In genomic region chr11:13152736-13153541, GRCh38 we compare ENCODE assay signal across 9 cellular contexts.
DNase-seq lines count a peak whose midpoint lies in the region; ATAC-seq and TF ChIP-seq lines count a peak whose summit lies in the region.
"Had no signal": no experiment of that assay in that cellular context is flagged by ENCODE, and none has a peak within 500 bp of the region (broad histone marks: within the 10 kb centered on the region; RNA-seq: fewer than 3 reads in every experiment).

No MANE protein-coding gene starts in this region.

- H4K20me1 ChIP-seq in PC-3 (ENCODE audit: low read length), result no peaks in the 10 kb centered on the region
- no peaks in the 10 kb centered on the region for H4K20me1 ChIP-seq in smooth muscle cell (ENCODE audit: low read depth)

- H2AFZ ChIP-seq in PC-3 (ENCODE audit: low read length) (no peak overlapping the region), smooth muscle cell (ENCODE audit: low read depth) (no peak overlapping the region)

- H3K4me3 ChIP-seq in PC-3 (ENCODE audit: low read length), result no peak overlapping the region
- no peak overlapping the region for H3K4me3 ChIP-seq in fibroblast of villous mesenchyme (ENCODE audit: low read depth, low read length)
- no peak overlapping the region for H3K4me3 ChIP-seq in smooth muscle cell

- no peaks in the 10 kb centered on the region for H3K9me2 ChIP-seq in PC-3 (replicated peaks; ENCODE audit: low read length)

- ATAC-seq in PC-3 (no peak), GM18907 (IDR thresholded peaks at IDR 0.05; ENCODE audit: unreplicated experiment) (no peak)

- H3F3A ChIP-seq in PC-3 (ENCODE audit: low read length, unreplicated experiment) (no peaks in the 10 kb centered on the region), smooth muscle cell (ENCODE audit: low read depth) (no peaks in the 10 kb centered on the region)

- H3K9me3 ChIP-seq in PC-3 (ENCODE audit: low read length) (no peaks in the 10 kb centered on the region), smooth muscle cell (replicated peaks; ENCODE audit: low read depth) (no peaks in the 10 kb centered on the region)

- H3K79me2 ChIP-seq in PC-3 (ENCODE audit: low read length), result no peaks in the 10 kb centered on the region
- no peaks in the 10 kb centered on the region for H3K79me2 ChIP-seq in smooth muscle cell (ENCODE audit: low read depth)

- BruUV-seq in PC-3 (replicated peaks; lab: Mats Ljungman, UMichigan), result no TSS peak

- WGBS in smooth muscle cell (ENCODE audit: low lambda C conversion rate), result 60% methylated on average over 2 of the region's 2 CpGs

- no peaks in the 10 kb centered on the region for H3K36me3 ChIP-seq in PC-3 (ENCODE audit: low read depth, low read length)
- no peaks in the 10 kb centered on the region for H3K36me3 ChIP-seq in smooth muscle cell (ENCODE audit: low read depth)

- peak; percentile 70 for TF ChIP-seq CTCF in PC-3 (conservative IDR thresholded peaks at IDR 0.05; ENCODE audit: low read depth, low read length)
- TF ChIP-seq CTCF in fibroblast of villous mesenchyme (IDR thresholded peaks at IDR 0.05; ENCODE audit: insufficient read depth, low read depth, low read length), result peak; percentile 48
- TF ChIP-seq CTCF in smooth muscle cell (IDR thresholded peaks at IDR 0.05; ENCODE audit: borderline replicate concordance, insufficient read depth, poor library complexity, severe bottlenecking), result peak; percentile 39

- H3K27ac ChIP-seq in PC-3 (ENCODE audit: low read length) (no peak overlapping the region), smooth muscle cell (ENCODE audit: low read depth) (no peak overlapping the region)

- POLR2A ChIA-PET in PC-3 (lab: Charles Lee; ENCODE audit: unreplicated experiment), result no interaction called here

- DNase-seq in NCI-H510A treated with DMSO at 0.1 percent for 48 hours (lab: John Stamatoyannopoulos, UW) (peak; percentile 13), NCI-H510A (lab: John Stamatoyannopoulos, UW) (no peak), PC-3 (peak; percentile 60), fibroblast of villous mesenchyme (ENCODE audit: low read depth) (peak; percentile 34), smooth muscle cell (lab: John Stamatoyannopoulos, UW; ENCODE audit: unreplicated experiment) (no peak), NCI-H2081 treated with DMSO at 0.1 percent for 48 hours (lab: John Stamatoyannopoulos, UW) (no peak)
- DNase-seq in activated CD4-positive, alpha-beta T cell treated with anti-CD3 and anti-CD28 coated beads for 4 hours, result no peak
- DNase-seq: CD4-positive, alpha-beta memory T cell had no signal

- no peak overlapping the region for H3K4me2 ChIP-seq in PC-3 (ENCODE audit: low read length)
- H3K4me2 ChIP-seq in smooth muscle cell, result no peak overlapping the region

- CTCF ChIA-PET in PC-3 (lab: Charles Lee), result interaction anchor here (0.7 to 0.9 kb wide), 3 partner anchors 189 to 823 kb away, joined by 5 to 9 read pairs (median 5); no protein-coding TSS in a partner anchor

- H3K4me1 ChIP-seq in PC-3 (ENCODE audit: insufficient read depth, low read length), result peaks cover 3% of the 10 kb centered on the region; the same call in 1 of the 2 replicates
- H3K4me1 ChIP-seq in smooth muscle cell (ENCODE audit: low read depth), result no peaks in the 10 kb centered on the region

- intact Hi-C loops in PC-3 (cut with micrococcal nuclease), result loop anchor here (1.0 to 2.0 kb wide), 2 partner anchors 189 to 822 kb away; no protein-coding TSS in a partner anchor

- H3K27me3 ChIP-seq in PC-3 (ENCODE audit: low read length), result no peaks in the 10 kb centered on the region
- H3K27me3 ChIP-seq in smooth muscle cell (ENCODE audit: low read depth), result no peaks in the 10 kb centered on the region

- no peak overlapping the region for H3K9ac ChIP-seq in PC-3 (ENCODE audit: low read length)
- no peak overlapping the region for H3K9ac ChIP-seq in smooth muscle cell (ENCODE audit: low read depth)

Comparison
In these comparisons a context has a peak if more than half of its experiments do, and no peak if none do; other contexts are left out.
1. DNase-seq: peak in NCI-H510A treated with DMSO at 0.1 percent for 48 hours (single experiment), PC-3 (single experiment) and fibroblast of villous mesenchyme (single experiment); none in NCI-H510A (single experiment), smooth muscle cell (single experiment), NCI-H2081 treated with DMSO at 0.1 percent for 48 hours (single experiment) and activated CD4-positive, alpha-beta T cell treated with anti-CD3 and anti-CD28 coated beads for 4 hours (0 of 2).
2. Peak in every context shown above with its lines, with median percentiles within 50 percentile points of each other: CTCF ChIP-seq.